Comparison of ENCODE assay signal across 9 cellular contexts in the genomic region with DNA sequence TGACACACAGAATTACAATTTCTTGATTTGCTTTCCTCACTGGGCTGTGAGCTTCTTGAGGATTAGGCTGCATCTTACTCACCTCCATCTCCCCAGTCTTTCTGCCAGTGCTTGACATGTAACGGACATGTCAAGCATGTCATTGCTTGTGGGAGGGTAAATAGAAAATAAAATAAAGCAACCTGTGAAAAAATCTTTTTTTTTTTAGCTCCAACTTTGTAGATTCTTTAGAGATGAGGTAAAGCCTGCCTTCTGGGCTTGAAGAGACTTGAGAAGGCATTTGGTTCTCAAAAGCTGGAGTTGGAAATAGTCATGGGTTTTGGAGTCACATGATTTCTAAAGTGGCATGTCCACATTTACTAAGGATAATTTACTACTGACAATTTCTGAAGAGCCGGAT.
DNase-seq lines count a peak whose midpoint lies in the region; ATAC-seq, FAIRE-seq and TF ChIP-seq lines count a peak whose summit lies in the region.
"Had no signal": no experiment of that assay in that cellular context is flagged by ENCODE, and none has a peak within 500 bp of the region (broad histone marks: within the 10 kb centered on the region; RNA-seq: fewer than 3 reads in every experiment).

No MANE protein-coding gene starts in this region.

- peak overlapping the region; percentile 68 to 82 for H3K4me3 Mint-ChIP-seq in CD14-positive monocyte
- H3K4me3 Mint-ChIP-seq in nephron, result no peak overlapping the region

- H3K4me1 Mint-ChIP-seq in CD14-positive monocyte (peaks cover 14% of the 10 kb centered on the region), nephron (peaks cover 79% of the 10 kb centered on the region)

- peaks cover 0 to 6% (median 3%) of the 10 kb centered on the region in 3 donors for H3K27me3 Mint-ChIP-seq in CD14-positive monocyte (ENCODE audit: low read depth in 3 of 3)
- H3K27me3 Mint-ChIP-seq in nephron (ENCODE audit: low read depth), result peaks cover 9% of the 10 kb centered on the region

- FAIRE-seq in H54 (lab: Jason Lieb, UNC), result no peak

- no peak for ATAC-seq in GM21367 (IDR thresholded peaks at IDR 0.05; ENCODE audit: unreplicated experiment)

- peak overlapping the region; percentile 0 for H3K4me3 ChIP-seq in coronary artery

- TF ChIP-seq POLR2A in H54 (IDR thresholded peaks at IDR 0.05; ENCODE audit: low read depth, low read length), result no peak

- H3K27ac ChIP-seq in coronary artery, result peak overlapping the region; percentile 40 to 74

- TF ChIP-seq CTCF in CD14-positive monocyte (IDR thresholded peaks at IDR 0.05) (no peak), coronary artery (IDR thresholded peaks at IDR 0.05) (no peak), nephron (IDR thresholded peaks at IDR 0.05; ENCODE audit: unreplicated experiment in 3 of 3) (no peak)

- H3K36me3 Mint-ChIP-seq in CD14-positive monocyte (peaks cover 0 to 5% of the 10 kb centered on the region in 2 donors), nephron (ENCODE audit: low read depth) (peaks cover 45% of the 10 kb centered on the region)

- no peak for DNase-seq in CD14-positive monocyte (ENCODE audit: low spot score)
- peak; percentile 27 for DNase-seq in HPDE6-E6E7 (ENCODE audit: extremely low spot score)
- DNase-seq in coronary artery (ENCODE audit: low spot score), result no peak
- DNase-seq in H54 (ENCODE audit: insufficient read length, low spot score), result no peak
- no peak for DNase-seq in activated CD4-positive, CD25-positive, alpha-beta regulatory T cell treated with anti-CD3 and anti-CD28 coated beads, Interleukin-2, amount 50 U/mL, for 72 hours
- no peak for DNase-seq in NCI-H2081 (lab: John Stamatoyannopoulos, UW)
- DNase-seq: activated gamma-delta T cell had no signal

- no peaks in the 10 kb centered on the region for H3K9me3 Mint-ChIP-seq in CD14-positive monocyte
- H3K9me3 Mint-ChIP-seq in nephron, result no peaks in the 10 kb centered on the region

- H3K27ac Mint-ChIP-seq in CD14-positive monocyte (peak overlapping the region; percentile 51 to 85 (median 73)), nephron (peak overlapping the region; percentile 55 to 82 (median 66))

- intact Hi-C loops in CD14-positive monocyte (cut with micrococcal nuclease), result no loop called here

Comparison
In these comparisons a context has a peak if more than half of its experiments do, and no peak if none do; other contexts are left out.
1. H3K4me3 Mint-ChIP-seq: peak in CD14-positive monocyte (2 of 2); none in nephron (0 of 3).